Comparison of ENCODE assay signal across 33 cellular contexts in genomic region chr11:117371453-117371852, GRCh38. TPM values are rescaled to one million over a fixed set of nuclear protein-coding genes. Genes with fewer than 3 reads are reported as not detected.
"Had no signal": no experiment of that assay in that cellular context is flagged by ENCODE, and none has a peak within 500 bp of the region (broad histone marks: within the 10 kb centered on the region; RNA-seq: fewer than 3 reads in every experiment).

No MANE protein-coding gene starts in this region.

- ATAC-seq: activated CD4-positive, alpha-beta T cell treated with anti-CD3 and anti-CD28 coated beads for 36 hours; activated CD8-positive, alpha-beta memory T cell treated with anti-CD3 and anti-CD28 coated beads, Interleukin-2, amount 10 ng/mL, durations not matched to agents 7 days and 5 days; activated CD8-positive, alpha-beta T cell treated with anti-CD3 and anti-CD28 coated beads, Interleukin-2, amount 10 ng/mL, durations not matched to agents 7 days and 5 days; effector memory CD8-positive, alpha-beta T cell; gastroesophageal sphincter; heart right ventricle; T-helper 17 cell had no signal

- H3K27ac Mint-ChIP-seq: activated B cell treated with CpG ODN at 0.5 μM for 24 hours; activated CD4-positive, alpha-beta memory T cell treated with anti-CD3 and anti-CD28 coated beads for 36 hours; activated CD4-positive, alpha-beta T cell treated with anti-CD3 and anti-CD28 coated beads for 36 hours; activated CD4-positive, alpha-beta T cell treated with anti-CD3 and anti-CD28 coated beads, Interleukin-2, amount 10 ng/mL, durations not matched to agents 24 days and 14 days; activated CD8-positive, alpha-beta memory T cell treated with anti-CD3 and anti-CD28 coated beads, Interleukin-2, amount 10 ng/mL, durations not matched to agents 7 days and 5 days; activated CD8-positive, alpha-beta T cell treated with anti-CD3 and anti-CD28 coated beads, Interleukin-2, amount 10 ng/mL, durations not matched to agents 7 days and 5 days; activated naive CD4-positive, alpha-beta T cell treated with anti-CD3 and anti-CD28 coated beads for 36 hours; activated naive CD8-positive, alpha-beta T cell; activated T-helper 1 cell treated with anti-CD3 and anti-CD28 coated beads, Interleukin-12 subunit alpha, Interleukin-12 subunit beta, Interleukin-2, Interleukin-4 antibody, amounts not matched to agents 30 ng/mL and 10 ng/mL and 1 ng/mL, durations not matched to agents 14 hours and 24 hours and 36 hours; activated T-helper 2 cell treated with anti-CD3 and anti-CD28 coated beads, Interferon-gamma antibody, Interleukin-2, Interleukin-4, amounts not matched to agents 10 μg/mL and 5 μg/mL and 100 μg/mL, durations not matched to agents 14 hours and 24 hours and 36 hours; dendritic cell treated with granulocyte-macrophage colony-stimulating factor and Interleukin-4, amounts not matched to agents 40 ng/mL and 50 ng/mL, for 4 days; T-helper 17 cell; T-helper 2 cell treated with Interferon-gamma antibody and Interleukin-4, amounts not matched to agents 5 μg/mL and 100 μg/mL, for 36 hours had no signal

- DNase-seq: activated B cell treated with CpG ODN at 0.5 μM for 24 hours; activated CD4-positive, alpha-beta memory T cell treated with anti-CD3 and anti-CD28 coated beads for 36 hours; activated CD4-positive, alpha-beta T cell treated with anti-CD3 and anti-CD28 coated beads for 36 hours; activated CD4-positive, alpha-beta T cell treated with anti-CD3 and anti-CD28 coated beads, Interleukin-2, amount 10 ng/mL, durations not matched to agents 24 days and 14 days; activated CD4-positive, CD25-positive, alpha-beta regulatory T cell treated with anti-CD3 and anti-CD28 coated beads, Interleukin-2, amount 50 U/mL, for 72 hours; activated CD8-positive, alpha-beta memory T cell treated with anti-CD3 and anti-CD28 coated beads, Interleukin-2, amount 10 ng/mL, durations not matched to agents 7 days and 5 days; activated CD8-positive, alpha-beta memory T cell treated with anti-CD3 and anti-CD28 coated beads, Interleukin-2, amount 50 U/mL, for 4 hours; activated CD8-positive, alpha-beta T cell treated with anti-CD3 and anti-CD28 coated beads, Interleukin-2, amount 10 ng/mL, durations not matched to agents 7 days and 5 days; activated effector memory CD4-positive, alpha-beta T cell treated with anti-CD3 and anti-CD28 coated beads, Interleukin-2, amount 50 U/mL, for 16 hours; activated naive CD4-positive, alpha-beta T cell treated with anti-CD3 and anti-CD28 coated beads for 36 hours; activated T-cell treated with anti-CD3 and anti-CD28 coated beads, Interleukin-2, amount 50 U/mL, for 1 hour; activated T-cell treated with anti-CD3 and anti-CD28 coated beads, Interleukin-2, amount 50 U/mL, for 48 hours; amniotic stem cell; anterior cingulate cortex; brain microvascular endothelial cell; cerebellar nuclear complex; colonic mucosa; dorsolateral prefrontal cortex; effector CD4-positive, alpha-beta T cell; effector memory CD8-positive, alpha-beta T cell; esophagus squamous epithelium; foreskin melanocyte; heart right ventricle; T-helper 1 cell; T-helper 17 cell; T1000; WERI-Rb-1 had no signal

- H3K27me3 Mint-ChIP-seq: activated B cell treated with CpG ODN at 0.5 μM for 24 hours; activated CD4-positive, alpha-beta memory T cell treated with anti-CD3 and anti-CD28 coated beads for 36 hours; activated CD4-positive, alpha-beta T cell treated with anti-CD3 and anti-CD28 coated beads for 36 hours; activated CD4-positive, alpha-beta T cell treated with anti-CD3 and anti-CD28 coated beads, Interleukin-2, amount 10 ng/mL, durations not matched to agents 24 days and 14 days; activated CD8-positive, alpha-beta memory T cell treated with anti-CD3 and anti-CD28 coated beads, Interleukin-2, amount 10 ng/mL, durations not matched to agents 7 days and 5 days; activated naive CD8-positive, alpha-beta T cell; dendritic cell treated with granulocyte-macrophage colony-stimulating factor and Interleukin-4, amounts not matched to agents 40 ng/mL and 50 ng/mL, for 4 days; effector memory CD8-positive, alpha-beta T cell; T-helper 17 cell had no signal

- H3K4me1 Mint-ChIP-seq: activated B cell treated with CpG ODN at 0.5 μM for 24 hours; activated CD4-positive, alpha-beta T cell treated with anti-CD3 and anti-CD28 coated beads for 36 hours; activated CD4-positive, alpha-beta T cell treated with anti-CD3 and anti-CD28 coated beads, Interleukin-2, amount 10 ng/mL, durations not matched to agents 24 days and 14 days; activated CD8-positive, alpha-beta memory T cell treated with anti-CD3 and anti-CD28 coated beads, Interleukin-2, amount 10 ng/mL, durations not matched to agents 7 days and 5 days had no signal

- H3K9me3 Mint-ChIP-seq: activated B cell treated with CpG ODN at 0.5 μM for 24 hours; activated CD4-positive, alpha-beta memory T cell treated with anti-CD3 and anti-CD28 coated beads for 36 hours; activated CD4-positive, alpha-beta T cell treated with anti-CD3 and anti-CD28 coated beads, Interleukin-2, amount 10 ng/mL, durations not matched to agents 24 days and 14 days; activated naive CD4-positive, alpha-beta T cell treated with anti-CD3 and anti-CD28 coated beads for 36 hours; activated T-helper 1 cell treated with anti-CD3 and anti-CD28 coated beads, Interleukin-12 subunit alpha, Interleukin-12 subunit beta, Interleukin-2, Interleukin-4 antibody, amounts not matched to agents 30 ng/mL and 10 ng/mL and 1 ng/mL, durations not matched to agents 14 hours and 24 hours and 36 hours; activated T-helper 2 cell treated with anti-CD3 and anti-CD28 coated beads, Interferon-gamma antibody, Interleukin-2, Interleukin-4, amounts not matched to agents 10 μg/mL and 5 μg/mL and 100 μg/mL, durations not matched to agents 14 hours and 24 hours and 36 hours; dendritic cell treated with granulocyte-macrophage colony-stimulating factor and Interleukin-4, amounts not matched to agents 40 ng/mL and 50 ng/mL, for 4 days; effector memory CD8-positive, alpha-beta T cell; T-helper 2 cell treated with Interferon-gamma antibody and Interleukin-4, amounts not matched to agents 5 μg/mL and 100 μg/mL, for 36 hours had no signal

- H3K4me3 Mint-ChIP-seq: activated B cell treated with CpG ODN at 0.5 μM for 24 hours; activated CD4-positive, alpha-beta memory T cell treated with anti-CD3 and anti-CD28 coated beads for 36 hours; activated CD4-positive, alpha-beta T cell treated with anti-CD3 and anti-CD28 coated beads for 36 hours; activated CD4-positive, alpha-beta T cell treated with anti-CD3 and anti-CD28 coated beads, Interleukin-2, amount 10 ng/mL, durations not matched to agents 24 days and 14 days; activated CD8-positive, alpha-beta memory T cell treated with anti-CD3 and anti-CD28 coated beads, Interleukin-2, amount 10 ng/mL, durations not matched to agents 7 days and 5 days; activated CD8-positive, alpha-beta T cell treated with anti-CD3 and anti-CD28 coated beads, Interleukin-2, amount 10 ng/mL, durations not matched to agents 7 days and 5 days; activated naive CD4-positive, alpha-beta T cell treated with anti-CD3 and anti-CD28 coated beads for 36 hours; activated naive CD8-positive, alpha-beta T cell; activated T-helper 1 cell treated with anti-CD3 and anti-CD28 coated beads, Interleukin-12 subunit alpha, Interleukin-12 subunit beta, Interleukin-2, Interleukin-4 antibody, amounts not matched to agents 30 ng/mL and 10 ng/mL and 1 ng/mL, durations not matched to agents 14 hours and 24 hours and 36 hours; dendritic cell treated with granulocyte-macrophage colony-stimulating factor and Interleukin-4, amounts not matched to agents 40 ng/mL and 50 ng/mL, for 4 days; effector memory CD8-positive, alpha-beta T cell; T-helper 17 cell; T-helper 2 cell treated with Interferon-gamma antibody and Interleukin-4, amounts not matched to agents 5 μg/mL and 100 μg/mL, for 36 hours had no signal

RNA-seq across cellular contexts. Expression of gene BACE1, which starts 55.4 kb away (rescaled TPM):
- total RNA-seq: activated B cell treated with CpG ODN at 0.5 μM for 24 hours had no signal
